Comparison of ENCODE assay signal across 12 cellular contexts in the genomic region with DNA sequence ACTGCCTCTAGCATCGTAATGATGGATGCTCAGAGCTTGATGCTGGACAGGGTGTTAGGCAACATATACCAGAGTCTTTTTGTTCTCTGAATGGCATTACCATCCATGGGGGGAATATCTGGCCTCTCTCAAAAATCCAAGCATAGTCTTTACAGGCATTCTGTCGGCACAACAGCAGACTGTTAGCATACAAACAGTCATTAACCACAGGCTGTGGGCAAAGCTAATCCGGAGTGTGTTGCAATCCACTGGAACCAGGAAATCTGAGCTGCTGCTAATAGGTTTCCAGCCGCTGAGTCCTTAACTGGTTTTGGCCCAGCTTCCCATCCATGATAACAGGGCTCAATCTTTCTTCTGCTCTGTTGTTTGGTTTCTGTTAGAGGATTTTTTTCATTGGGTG.
DNase-seq lines count a peak whose midpoint lies in the region; ATAC-seq and TF ChIP-seq lines count a peak whose summit lies in the region.
"Had no signal": no experiment of that assay in that cellular context is flagged by ENCODE, and none has a peak within 500 bp of the region (broad histone marks: within the 10 kb centered on the region; RNA-seq: fewer than 3 reads in every experiment).

No MANE protein-coding gene starts in this region.

- H3K4me1 ChIP-seq in cardiac muscle cell (ENCODE audit: low read depth) (no peaks in the 10 kb centered on the region), hepatocyte (ENCODE audit: insufficient read depth) (no peaks in the 10 kb centered on the region), spleen (no peaks in the 10 kb centered on the region), left ventricle myocardium inferior (no peaks in the 10 kb centered on the region)

- H3K36me3 ChIP-seq in cardiac muscle cell = no peaks in the 10 kb centered on the region
- H3K36me3 ChIP-seq in hepatocyte (replicated peaks; ENCODE audit: insufficient read depth, low read depth) = no peaks in the 10 kb centered on the region
- H3K36me3 ChIP-seq in spleen = no peaks in the 10 kb centered on the region
- no peaks in the 10 kb centered on the region for H3K36me3 ChIP-seq in left ventricle myocardium inferior

- WGBS in hepatocyte (ENCODE audit: low lambda C conversion rate, missing lambda C conversion rate) = 20% methylated on average over 4 of the region's 4 CpGs
- 21 to 61% (median 43%) methylated on average over 4 of the region's 4 CpGs for WGBS in spleen, 5 donors

- H4K20me1 ChIP-seq in hepatocyte (ENCODE audit: insufficient read depth, poor library complexity, severe bottlenecking) = no peaks in the 10 kb centered on the region

- no peak for TF ChIP-seq CTCF in cardiac muscle cell (IDR thresholded peaks at IDR 0.05; ENCODE audit: low read depth, low read length)
- TF ChIP-seq CTCF in hepatocyte (IDR thresholded peaks at IDR 0.05; ENCODE audit: poor library complexity) = no peak
- TF ChIP-seq CTCF in spleen (IDR thresholded peaks at IDR 0.05 in 8 of 11, conservative IDR thresholded peaks at IDR 0.05 in 3 of 11) = no peak
- TF ChIP-seq CTCF in left ventricle myocardium inferior (IDR thresholded peaks at IDR 0.05; ENCODE audit: borderline replicate concordance) = no peak

- peak; percentile 4 to 91 for DNase-seq in cardiac muscle cell (ENCODE audit: low read depth in 1 of 2, low spot score in 1 of 2)
- DNase-seq in left ventricle myocardium superior = no peak
- peak; percentile 10 for DNase-seq in UCSD-AML1 (lab: John Stamatoyannopoulos, UW; ENCODE audit: unreplicated experiment)
- peak; percentile 57 for DNase-seq in hepatocyte (ENCODE audit: low spot score)
- DNase-seq in spleen = no peak
- DNase-seq in COR-L47 (lab: John Stamatoyannopoulos, UW) = no peak
- no peak for DNase-seq in left ventricle myocardium inferior
- DNase-seq: amygdala, GF-D8 had no signal

- no peaks in the 10 kb centered on the region for H3K9me3 ChIP-seq in cardiac muscle cell (ENCODE audit: low read depth)
- H3K9me3 ChIP-seq in hepatocyte (ENCODE audit: low read depth) = no peaks in the 10 kb centered on the region
- H3K9me3 ChIP-seq in spleen = peaks cover 0 to 9% (median 0%) of the 10 kb centered on the region in 8 donors
- peaks cover 9% of the 10 kb centered on the region for H3K9me3 ChIP-seq in left ventricle myocardium inferior (replicated peaks)

- intact Hi-C loops in left ventricle myocardium superior (cut with micrococcal nuclease) = no loop called here
- intact Hi-C loops in spleen (cut with DNase I; ENCODE audit: low total_unique reads) = no loop called here
- intact Hi-C loops in left ventricle myocardium inferior (cut with micrococcal nuclease) = no loop called here

- no peaks in the 10 kb centered on the region for H3K9me2 ChIP-seq in hepatocyte (replicated peaks; ENCODE audit: insufficient read depth)

- H3K27me3 ChIP-seq in cardiac muscle cell (no peaks in the 10 kb centered on the region), hepatocyte (no peaks in the 10 kb centered on the region), spleen (replicated peaks in 1 of 7) (no peaks in the 10 kb centered on the region), left ventricle myocardium inferior (ENCODE audit: low read depth) (peaks cover 32% of the 10 kb centered on the region)

- no peak overlapping the region for H2AFZ ChIP-seq in hepatocyte

- TF ChIP-seq POLR2A in spleen (IDR thresholded peaks at IDR 0.05) = no peak

- H3K4me2 ChIP-seq in hepatocyte = no peak overlapping the region

- H3K79me2 ChIP-seq in hepatocyte = no peaks in the 10 kb centered on the region

- H3K4me3 ChIP-seq in cardiac muscle cell = no peak overlapping the region
- H3K4me3 ChIP-seq in hepatocyte = no peak overlapping the region
- H3K4me3 ChIP-seq in spleen = no peak overlapping the region
- no peak overlapping the region for H3K4me3 ChIP-seq in left ventricle myocardium inferior
- H3K4me3 ChIP-seq: SK-N-MC had no signal

- H3K27ac ChIP-seq in cardiac muscle cell = no peak overlapping the region
- peak overlapping the region; percentile 24 for H3K27ac ChIP-seq in hepatocyte
- no peak overlapping the region for H3K27ac ChIP-seq in spleen
- H3K27ac ChIP-seq in left ventricle myocardium inferior (replicated peaks) = no peak overlapping the region
- H3K27ac ChIP-seq: SK-N-MC had no signal

- ATAC-seq in left ventricle myocardium superior = no peak
- no peak for ATAC-seq in HG03196 (IDR thresholded peaks at IDR 0.05; ENCODE audit: unreplicated experiment)
- ATAC-seq: left colon had no signal

Comparison
In these comparisons a context has a peak if more than half of its experiments do, and no peak if none do; other contexts are left out.
1. DNase-seq: peak in cardiac muscle cell (2 of 2), UCSD-AML1 (single experiment) and hepatocyte (single experiment); none in left ventricle myocardium superior (single experiment), spleen (single experiment), COR-L47 (single experiment) and left ventricle myocardium inferior (single experiment).